Comparison of ENCODE assay signal across 1 cellular context in the genomic region with DNA sequence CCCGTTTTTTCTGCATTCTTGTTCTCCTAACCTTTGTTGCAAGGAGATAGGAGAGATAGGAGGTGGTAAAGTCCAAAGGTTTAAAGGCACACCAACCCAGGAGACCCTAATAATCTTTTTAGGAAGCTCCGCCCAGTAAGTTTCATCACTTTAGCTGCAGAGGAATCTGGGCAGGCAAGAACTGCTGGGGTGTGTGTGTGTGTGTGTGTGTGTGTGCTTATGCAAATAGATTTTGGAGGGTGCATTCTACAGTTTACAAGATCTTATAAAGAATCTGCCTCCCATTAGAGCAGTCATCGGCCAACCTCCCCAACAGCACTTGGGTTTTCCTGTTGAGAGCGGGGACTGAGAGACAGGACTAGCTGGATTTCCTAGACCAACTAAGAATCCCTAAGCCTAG.
TF ChIP-seq lines count a peak whose summit lies in the region.

No MANE protein-coding gene starts in this region.

TF ChIP-seq in HepG2, 621 proteins besides CTCF, POLR2A, EP300 and RAD21:
- TF ChIP-seq, protein P1, sequence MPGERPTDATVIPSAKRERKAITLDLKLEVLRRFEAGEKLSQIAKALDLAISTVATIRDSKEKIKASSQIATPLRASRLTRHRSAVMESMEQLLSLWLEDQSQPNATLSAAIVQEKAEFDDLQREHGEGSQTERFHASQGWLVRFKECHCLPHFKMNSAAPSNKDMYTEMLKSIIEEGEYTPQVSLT (CRISPR knock-in tag; IDR thresholded peaks at IDR 0.05; ENCODE audit: borderline replicate concordance, low read depth): no peak
- TF ChIP-seq, protein P2, sequence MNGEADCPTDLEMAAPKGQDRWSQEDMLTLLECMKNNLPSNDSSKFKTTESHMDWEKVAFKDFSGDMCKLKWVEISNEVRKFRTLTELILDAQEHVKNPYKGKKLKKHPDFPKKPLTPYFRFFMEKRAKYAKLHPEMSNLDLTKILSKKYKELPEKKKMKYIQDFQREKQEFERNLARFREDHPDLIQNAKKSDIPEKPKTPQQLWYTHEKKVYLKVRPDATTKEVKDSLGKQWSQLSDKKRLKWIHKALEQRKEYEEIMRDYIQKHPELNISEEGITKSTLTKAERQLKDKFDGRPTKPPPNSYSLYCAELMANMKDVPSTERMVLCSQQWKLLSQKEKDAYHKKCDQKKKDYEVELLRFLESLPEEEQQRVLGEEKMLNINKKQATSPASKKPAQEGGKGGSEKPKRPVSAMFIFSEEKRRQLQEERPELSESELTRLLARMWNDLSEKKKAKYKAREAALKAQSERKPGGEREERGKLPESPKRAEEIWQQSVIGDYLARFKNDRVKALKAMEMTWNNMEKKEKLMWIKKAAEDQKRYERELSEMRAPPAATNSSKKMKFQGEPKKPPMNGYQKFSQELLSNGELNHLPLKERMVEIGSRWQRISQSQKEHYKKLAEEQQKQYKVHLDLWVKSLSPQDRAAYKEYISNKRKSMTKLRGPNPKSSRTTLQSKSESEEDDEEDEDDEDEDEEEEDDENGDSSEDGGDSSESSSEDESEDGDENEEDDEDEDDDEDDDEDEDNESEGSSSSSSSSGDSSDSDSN (CRISPR knock-in tag; IDR thresholded peaks at IDR 0.05): no peak
- TF ChIP-seq, protein P3, sequence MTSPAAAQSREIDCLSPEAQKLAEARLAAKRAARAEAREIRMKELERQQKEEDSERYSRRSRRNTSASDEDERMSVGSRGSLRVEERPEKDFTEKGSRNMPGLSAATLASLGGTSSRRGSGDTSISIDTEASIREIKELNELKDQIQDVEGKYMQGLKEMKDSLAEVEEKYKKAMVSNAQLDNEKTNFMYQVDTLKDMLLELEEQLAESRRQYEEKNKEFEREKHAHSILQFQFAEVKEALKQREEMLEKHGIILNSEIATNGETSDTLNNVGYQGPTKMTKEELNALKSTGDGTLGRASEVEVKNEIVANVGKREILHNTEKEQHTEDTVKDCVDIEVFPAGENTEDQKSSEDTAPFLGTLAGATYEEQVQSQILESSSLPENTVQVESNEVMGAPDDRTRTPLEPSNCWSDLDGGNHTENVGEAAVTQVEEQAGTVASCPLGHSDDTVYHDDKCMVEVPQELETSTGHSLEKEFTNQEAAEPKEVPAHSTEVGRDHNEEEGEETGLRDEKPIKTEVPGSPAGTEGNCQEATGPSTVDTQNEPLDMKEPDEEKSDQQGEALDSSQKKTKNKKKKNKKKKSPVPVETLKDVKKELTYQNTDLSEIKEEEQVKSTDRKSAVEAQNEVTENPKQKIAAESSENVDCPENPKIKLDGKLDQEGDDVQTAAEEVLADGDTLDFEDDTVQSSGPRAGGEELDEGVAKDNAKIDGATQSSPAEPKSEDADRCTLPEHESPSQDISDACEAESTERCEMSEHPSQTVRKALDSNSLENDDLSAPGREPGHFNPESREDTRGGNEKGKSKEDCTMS (CRISPR knock-in tag; conservative IDR thresholded peaks at IDR 0.05): no peak
- TF ChIP-seq DNMT1 (CRISPR knock-in tag; IDR thresholded peaks at IDR 0.05) (no peak), MBD4 (IDR thresholded peaks at IDR 0.05; ENCODE audit: borderline replicate concordance, low read length) (no peak), DR1 (CRISPR knock-in tag; IDR thresholded peaks at IDR 0.05) (no peak), NCOA2 (CRISPR knock-in tag; IDR thresholded peaks at IDR 0.05) (no peak), XBP1 (CRISPR knock-in tag; IDR thresholded peaks at IDR 0.05) (no peak), MAFK (conservative IDR thresholded peaks at IDR 0.05 in 1 of 2, IDR thresholded peaks at IDR 0.05 in 1 of 2; ENCODE audit: low read length in 2 of 2) (no peak), IRF2 (CRISPR knock-in tag; IDR thresholded peaks at IDR 0.05) (no peak), ZNF883 (CRISPR knock-in tag; IDR thresholded peaks at IDR 0.05; ENCODE audit: not compliant biosample characterization) (no peak), ZBTB1 (CRISPR knock-in tag; IDR thresholded peaks at IDR 0.05; ENCODE audit: borderline replicate concordance) (no peak), ZNF773 (CRISPR knock-in tag; IDR thresholded peaks at IDR 0.05; ENCODE audit: borderline replicate concordance) (no peak), ZNF547 (CRISPR knock-in tag; IDR thresholded peaks at IDR 0.05) (no peak), U2AF2 (IDR thresholded peaks at IDR 0.05; ENCODE audit: low read depth, low read length) (no peak), FIP1L1 (IDR thresholded peaks at IDR 0.05; ENCODE audit: borderline replicate concordance, insufficient read depth, low read depth, low read length) (no peak)
- TF ChIP-seq, protein P4, sequence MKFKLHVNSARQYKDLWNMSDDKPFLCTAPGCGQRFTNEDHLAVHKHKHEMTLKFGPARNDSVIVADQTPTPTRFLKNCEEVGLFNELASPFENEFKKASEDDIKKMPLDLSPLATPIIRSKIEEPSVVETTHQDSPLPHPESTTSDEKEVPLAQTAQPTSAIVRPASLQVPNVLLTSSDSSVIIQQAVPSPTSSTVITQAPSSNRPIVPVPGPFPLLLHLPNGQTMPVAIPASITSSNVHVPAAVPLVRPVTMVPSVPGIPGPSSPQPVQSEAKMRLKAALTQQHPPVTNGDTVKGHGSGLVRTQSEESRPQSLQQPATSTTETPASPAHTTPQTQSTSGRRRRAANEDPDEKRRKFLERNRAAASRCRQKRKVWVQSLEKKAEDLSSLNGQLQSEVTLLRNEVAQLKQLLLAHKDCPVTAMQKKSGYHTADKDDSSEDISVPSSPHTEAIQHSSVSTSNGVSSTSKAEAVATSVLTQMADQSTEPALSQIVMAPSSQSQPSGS (CRISPR knock-in tag; IDR thresholded peaks at IDR 0.05): no peak
- TF ChIP-seq, protein P5, sequence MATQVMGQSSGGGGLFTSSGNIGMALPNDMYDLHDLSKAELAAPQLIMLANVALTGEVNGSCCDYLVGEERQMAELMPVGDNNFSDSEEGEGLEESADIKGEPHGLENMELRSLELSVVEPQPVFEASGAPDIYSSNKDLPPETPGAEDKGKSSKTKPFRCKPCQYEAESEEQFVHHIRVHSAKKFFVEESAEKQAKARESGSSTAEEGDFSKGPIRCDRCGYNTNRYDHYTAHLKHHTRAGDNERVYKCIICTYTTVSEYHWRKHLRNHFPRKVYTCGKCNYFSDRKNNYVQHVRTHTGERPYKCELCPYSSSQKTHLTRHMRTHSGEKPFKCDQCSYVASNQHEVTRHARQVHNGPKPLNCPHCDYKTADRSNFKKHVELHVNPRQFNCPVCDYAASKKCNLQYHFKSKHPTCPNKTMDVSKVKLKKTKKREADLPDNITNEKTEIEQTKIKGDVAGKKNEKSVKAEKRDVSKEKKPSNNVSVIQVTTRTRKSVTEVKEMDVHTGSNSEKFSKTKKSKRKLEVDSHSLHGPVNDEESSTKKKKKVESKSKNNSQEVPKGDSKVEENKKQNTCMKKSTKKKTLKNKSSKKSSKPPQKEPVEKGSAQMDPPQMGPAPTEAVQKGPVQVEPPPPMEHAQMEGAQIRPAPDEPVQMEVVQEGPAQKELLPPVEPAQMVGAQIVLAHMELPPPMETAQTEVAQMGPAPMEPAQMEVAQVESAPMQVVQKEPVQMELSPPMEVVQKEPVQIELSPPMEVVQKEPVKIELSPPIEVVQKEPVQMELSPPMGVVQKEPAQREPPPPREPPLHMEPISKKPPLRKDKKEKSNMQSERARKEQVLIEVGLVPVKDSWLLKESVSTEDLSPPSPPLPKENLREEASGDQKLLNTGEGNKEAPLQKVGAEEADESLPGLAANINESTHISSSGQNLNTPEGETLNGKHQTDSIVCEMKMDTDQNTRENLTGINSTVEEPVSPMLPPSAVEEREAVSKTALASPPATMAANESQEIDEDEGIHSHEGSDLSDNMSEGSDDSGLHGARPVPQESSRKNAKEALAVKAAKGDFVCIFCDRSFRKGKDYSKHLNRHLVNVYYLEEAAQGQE (IDR thresholded peaks at IDR 0.05; ENCODE audit: borderline replicate concordance in 1 of 2, low read depth in 1 of 2, low read length in 2 of 2): no peak
- TF ChIP-seq, protein P6, sequence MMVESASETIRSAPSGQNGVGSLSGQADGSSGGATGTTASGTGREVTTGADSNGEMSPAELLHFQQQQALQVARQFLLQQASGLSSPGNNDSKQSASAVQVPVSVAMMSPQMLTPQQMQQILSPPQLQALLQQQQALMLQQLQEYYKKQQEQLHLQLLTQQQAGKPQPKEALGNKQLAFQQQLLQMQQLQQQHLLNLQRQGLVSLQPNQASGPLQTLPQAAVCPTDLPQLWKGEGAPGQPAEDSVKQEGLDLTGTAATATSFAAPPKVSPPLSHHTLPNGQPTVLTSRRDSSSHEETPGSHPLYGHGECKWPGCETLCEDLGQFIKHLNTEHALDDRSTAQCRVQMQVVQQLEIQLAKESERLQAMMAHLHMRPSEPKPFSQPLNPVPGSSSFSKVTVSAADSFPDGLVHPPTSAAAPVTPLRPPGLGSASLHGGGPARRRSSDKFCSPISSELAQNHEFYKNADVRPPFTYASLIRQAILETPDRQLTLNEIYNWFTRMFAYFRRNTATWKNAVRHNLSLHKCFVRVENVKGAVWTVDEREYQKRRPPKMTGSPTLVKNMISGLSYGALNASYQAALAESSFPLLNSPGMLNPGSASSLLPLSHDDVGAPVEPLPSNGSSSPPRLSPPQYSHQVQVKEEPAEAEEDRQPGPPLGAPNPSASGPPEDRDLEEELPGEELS (CRISPR knock-in tag; IDR thresholded peaks at IDR 0.05): no peak
- TF ChIP-seq, protein P7, sequence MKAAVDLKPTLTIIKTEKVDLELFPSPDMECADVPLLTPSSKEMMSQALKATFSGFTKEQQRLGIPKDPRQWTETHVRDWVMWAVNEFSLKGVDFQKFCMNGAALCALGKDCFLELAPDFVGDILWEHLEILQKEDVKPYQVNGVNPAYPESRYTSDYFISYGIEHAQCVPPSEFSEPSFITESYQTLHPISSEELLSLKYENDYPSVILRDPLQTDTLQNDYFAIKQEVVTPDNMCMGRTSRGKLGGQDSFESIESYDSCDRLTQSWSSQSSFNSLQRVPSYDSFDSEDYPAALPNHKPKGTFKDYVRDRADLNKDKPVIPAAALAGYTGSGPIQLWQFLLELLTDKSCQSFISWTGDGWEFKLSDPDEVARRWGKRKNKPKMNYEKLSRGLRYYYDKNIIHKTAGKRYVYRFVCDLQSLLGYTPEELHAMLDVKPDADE (CRISPR knock-in tag; IDR thresholded peaks at IDR 0.05): no peak
